Comparison of ENCODE assay signal across 8 cellular contexts in genomic region chr22:21642584-21643448, GRCh38. TPM values are rescaled to one million over a fixed set of nuclear protein-coding genes. Genes with fewer than 3 reads are reported as not detected.
DNase-seq lines count a peak whose midpoint lies in the region; ATAC-seq, FAIRE-seq and TF ChIP-seq lines count a peak whose summit lies in the region.

No MANE protein-coding gene starts in this region.

- no peaks in the 10 kb centered on the region for H3K9me3 ChIP-seq in lower lobe of right lung

- H3K4me3 Mint-ChIP-seq in dendritic cell treated with granulocyte-macrophage colony-stimulating factor and Interleukin-4, amounts not matched to agents 40 ng/mL and 50 ng/mL, for 4 days, result peak overlapping the region; percentile 92

- no peaks in the 10 kb centered on the region for H3K27me3 Mint-ChIP-seq in dendritic cell treated with granulocyte-macrophage colony-stimulating factor and Interleukin-4, amounts not matched to agents 40 ng/mL and 50 ng/mL, for 4 days

- intact Hi-C loops in dendritic cell treated with granulocyte-macrophage colony-stimulating factor and Interleukin-4, amounts not matched to agents 40 ng/mL and 50 ng/mL, for 4 days (cut with micrococcal nuclease), result no loop called here
- intact Hi-C loops in lower lobe of right lung (cut with DNase I), result no loop called here

- peak; percentile 3 to 6 for ATAC-seq in activated CD4-positive, CD25-positive, alpha-beta regulatory T cell treated with anti-CD3 and anti-CD28 coated beads, Interleukin-2, amount 50 U/mL, for 24 hours
- peak; percentile 9 to 37 for ATAC-seq in lower lobe of right lung

- H3K36me3 ChIP-seq in lower lobe of right lung, result peaks cover 21% of the 10 kb centered on the region

- H3K36me3 Mint-ChIP-seq in dendritic cell treated with granulocyte-macrophage colony-stimulating factor and Interleukin-4, amounts not matched to agents 40 ng/mL and 50 ng/mL, for 4 days (ENCODE audit: low read depth), result peaks cover 53% of the 10 kb centered on the region

- no peaks in the 10 kb centered on the region for H3K9me3 Mint-ChIP-seq in dendritic cell treated with granulocyte-macrophage colony-stimulating factor and Interleukin-4, amounts not matched to agents 40 ng/mL and 50 ng/mL, for 4 days

- DNase-seq in GM12891 (ENCODE audit: insufficient read length, low spot score) (peak; percentile 51), NCI-H2081 treated with DMSO at 0.1 percent for 48 hours (lab: John Stamatoyannopoulos, UW) (peak; percentile 33), lower lobe of right lung (peak; percentile 58), GOT3 (lab: John Stamatoyannopoulos, UW) (no peak)
- DNase-seq in stimulated activated CD8-positive, alpha-beta memory T cell treated with anti-CD3 and anti-CD28 coated beads, Interleukin-4, amount 100 ng/mL, for 48 hours, result peak; percentile 81

- peak overlapping the region; percentile 97 for H3K27ac Mint-ChIP-seq in dendritic cell treated with granulocyte-macrophage colony-stimulating factor and Interleukin-4, amounts not matched to agents 40 ng/mL and 50 ng/mL, for 4 days

- no peaks in the 10 kb centered on the region for H3K27me3 ChIP-seq in lower lobe of right lung (ENCODE audit: low read depth)

- peaks cover 47% of the 10 kb centered on the region for H3K4me1 Mint-ChIP-seq in dendritic cell treated with granulocyte-macrophage colony-stimulating factor and Interleukin-4, amounts not matched to agents 40 ng/mL and 50 ng/mL, for 4 days (ENCODE audit: low read depth)

- TF ChIP-seq POLR2A in GM12891 (IDR thresholded peaks at IDR 0.05; ENCODE audit: low read depth, low read length), result no peak

- peaks cover 29% of the 10 kb centered on the region for H3K4me1 ChIP-seq in lower lobe of right lung

- FAIRE-seq in GM12891 (lab: Jason Lieb, UNC), result peak; percentile 82

- peak overlapping the region; percentile 75 for H3K4me3 ChIP-seq in lower lobe of right lung

- peak overlapping the region; percentile 81 for H3K27ac ChIP-seq in 22Rv1
- H3K27ac ChIP-seq in lower lobe of right lung, result peak overlapping the region; percentile 79

- TF ChIP-seq CTCF in 22Rv1 (IDR thresholded peaks at IDR 0.05), result peak; percentile 72
- peak; percentile 49 for TF ChIP-seq CTCF in lower lobe of right lung (IDR thresholded peaks at IDR 0.05)

TF ChIP-seq in GM12891, 5 proteins besides CTCF, POLR2A, EP300 and RAD21:
- TF ChIP-seq POU2F2 (IDR thresholded peaks at IDR 0.05; ENCODE audit: low read depth, low read length) (no peak), TAF1 (IDR thresholded peaks at IDR 0.05; ENCODE audit: low read depth, low read length) (no peak), SPI1 (IDR thresholded peaks at IDR 0.05; ENCODE audit: low read depth, low read length) (no peak), PAX5 (IDR thresholded peaks at IDR 0.05; ENCODE audit: insufficient read depth, low read length, severe bottlenecking) (no peak), POLR2AphosphoS5 (IDR thresholded peaks at IDR 0.05; ENCODE audit: low read depth, low read length) (no peak)
TF ChIP-seq in GM12891: peak in this region for 0.

RNA-seq across cellular contexts. Expression of gene SDF2L1, which starts 0.7 kb away (rescaled TPM):
- polyA plus RNA-seq in GM12891 (2012; ENCODE audit: low read depth, missing spikeins), result 40.5 TPM
- total RNA-seq in lower lobe of right lung, result 36.1 TPM

RNA-seq across cellular contexts. Expression of gene CCDC116, which starts 10.3 kb away (rescaled TPM):
- polyA plus RNA-seq in GM12891 (2012; ENCODE audit: low read depth, missing spikeins), result 0.05 TPM
- 0.41 TPM for total RNA-seq in lower lobe of right lung

RNA-seq across cellular contexts. Expression of gene YDJC, which starts 13.0 kb away (rescaled TPM):
- polyA plus RNA-seq in GM12891 (2012; ENCODE audit: low read depth, missing spikeins), result 24.5 TPM
- total RNA-seq in lower lobe of right lung, result 13.1 TPM

RNA-seq across cellular contexts. Expression of gene PPIL2, which starts 23.0 kb away (rescaled TPM):
- 21.9 TPM for polyA plus RNA-seq in GM12891 (2012; ENCODE audit: low read depth, missing spikeins)
- total RNA-seq in lower lobe of right lung, result 38.1 TPM
